In the genomic region with DNA sequence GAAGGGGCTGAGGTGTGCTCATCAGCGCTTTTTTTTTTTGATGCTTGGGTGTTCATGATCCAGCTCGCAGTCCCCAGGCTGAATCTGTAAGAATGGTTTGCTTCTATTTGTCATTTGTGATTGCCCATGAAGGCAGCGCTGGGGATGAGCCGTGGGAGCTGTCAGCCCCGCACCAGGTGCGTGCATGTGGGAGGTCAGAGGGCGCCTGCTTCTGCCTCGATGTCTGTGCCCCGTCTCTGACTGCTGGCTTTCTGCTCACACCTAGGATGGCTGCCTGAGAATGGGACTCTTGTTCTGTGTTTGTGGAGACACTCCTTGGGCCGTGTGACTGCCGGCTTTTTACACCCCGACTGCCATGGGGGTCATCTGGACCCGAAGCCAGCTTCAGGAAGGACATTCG, we compare ENCODE assay signal across 25 cellular contexts.
"Had no signal": no experiment of that assay in that cellular context is flagged by ENCODE, and none has a peak within 500 bp of the region (broad histone marks: within the 10 kb centered on the region; RNA-seq: fewer than 3 reads in every experiment).

No MANE protein-coding gene starts in this region.

- H3K4me3 ChIP-seq: colonic mucosa, coronary artery, dorsolateral prefrontal cortex, esophagus muscularis mucosa, esophagus squamous epithelium, gastrocnemius medialis, gastroesophageal sphincter, heart left ventricle, heart right ventricle had no signal

- H3K27me3 Mint-ChIP-seq: dendritic cell treated with granulocyte-macrophage colony-stimulating factor and Interleukin-4, amounts not matched to agents 40 ng/mL and 50 ng/mL, for 4 days had no signal

- H3K9me3 Mint-ChIP-seq: dendritic cell treated with granulocyte-macrophage colony-stimulating factor and Interleukin-4, amounts not matched to agents 40 ng/mL and 50 ng/mL, for 4 days; effector memory CD8-positive, alpha-beta T cell; endodermal cell had no signal

- H3K4me3 Mint-ChIP-seq: dendritic cell treated with granulocyte-macrophage colony-stimulating factor and Interleukin-4, amounts not matched to agents 40 ng/mL and 50 ng/mL, for 4 days; effector memory CD8-positive, alpha-beta T cell; endodermal cell had no signal

- H3K9me3 ChIP-seq: colonic mucosa, esophagus muscularis mucosa, esophagus squamous epithelium, gastrocnemius medialis, gastroesophageal sphincter, heart left ventricle, heart right ventricle had no signal

- ATAC-seq: effector memory CD8-positive, alpha-beta T cell; esophagus mucosa; foreskin keratinocyte; gastrocnemius medialis; gastroesophageal sphincter; heart left ventricle; heart right ventricle had no signal

- H3K27me3 ChIP-seq: colonic mucosa, esophagus squamous epithelium, foreskin keratinocyte, gastrocnemius medialis had no signal

- H3K27ac ChIP-seq: colonic mucosa, coronary artery, dorsolateral prefrontal cortex, epithelial cell of prostate, esophagus muscularis mucosa, esophagus squamous epithelium, foreskin keratinocyte, gastrocnemius medialis, gastroesophageal sphincter, heart left ventricle, heart right ventricle had no signal

- H3K27ac Mint-ChIP-seq: dendritic cell treated with granulocyte-macrophage colony-stimulating factor and Interleukin-4, amounts not matched to agents 40 ng/mL and 50 ng/mL, for 4 days; effector memory CD8-positive, alpha-beta T cell; endodermal cell had no signal

- H3K4me1 ChIP-seq: colonic mucosa, esophagus muscularis mucosa, esophagus squamous epithelium, foreskin keratinocyte, gastrocnemius medialis, gastroesophageal sphincter, heart left ventricle, heart right ventricle had no signal

- H3K36me3 ChIP-seq: colonic mucosa, esophagus muscularis mucosa, esophagus squamous epithelium, gastrocnemius medialis, gastroesophageal sphincter, heart left ventricle, heart right ventricle had no signal

- H3K4me1 Mint-ChIP-seq: endodermal cell had no signal

- DNase-seq: colonic mucosa; cortex of kidney; dermis blood vessel endothelial cell; dorsolateral prefrontal cortex; effector CD4-positive, alpha-beta T cell; effector CD8-positive, alpha-beta T cell; effector memory CD4-positive, alpha-beta T cell; effector memory CD8-positive, alpha-beta T cell; endodermal cell; erythroblast; esophagus squamous epithelium; foreskin fibroblast; foreskin keratinocyte; foreskin melanocyte; gastrocnemius medialis; glutamatergic neuron; head of caudate nucleus; heart right ventricle had no signal
